Comparison of ENCODE assay signal across 8 cellular contexts in the genomic region with DNA sequence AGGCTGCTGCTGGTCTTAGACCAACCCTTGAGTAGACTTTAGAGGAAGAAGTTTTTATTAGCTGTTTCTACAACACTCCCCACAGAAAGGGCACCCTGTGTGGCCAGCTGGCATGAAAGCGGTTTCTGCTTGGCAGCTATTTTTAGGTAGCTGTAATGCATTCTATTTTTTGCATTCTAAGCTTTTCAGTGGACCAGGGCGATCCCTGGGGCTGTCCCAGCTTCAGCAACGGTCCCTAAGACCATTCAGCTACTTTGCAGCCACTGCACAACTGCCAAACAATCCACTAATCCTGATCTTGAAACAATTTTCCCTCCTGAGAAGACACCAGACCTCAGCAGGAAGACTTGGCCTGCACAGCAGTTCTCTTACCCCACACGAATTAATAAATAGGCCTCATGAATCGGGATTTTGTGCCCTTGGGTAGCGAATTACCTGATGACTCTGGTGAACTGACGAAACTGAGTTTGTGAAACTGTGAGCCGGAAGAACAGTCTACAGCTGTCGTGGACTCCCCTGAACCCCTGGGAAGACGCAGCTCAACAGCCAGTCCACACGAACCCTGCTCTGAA. TPM values are rescaled to one million over a fixed set of nuclear protein-coding genes. Genes with fewer than 3 reads are reported as not detected.
DNase-seq lines count a peak whose midpoint lies in the region; ATAC-seq and TF ChIP-seq lines count a peak whose summit lies in the region.

No MANE protein-coding gene starts in this region.

- H3K4me1 Mint-ChIP-seq in Caco-2 (ENCODE audit: low read depth, unreplicated experiment), result no peaks in the 10 kb centered on the region
- peaks cover 10% of the 10 kb centered on the region for H3K4me1 Mint-ChIP-seq in activated T-cell treated with anti-CD3 and anti-CD28 coated beads, Interleukin-2, amount 50 U/mL, for 24 hours (ENCODE audit: low read depth)

- no peak overlapping the region for H3K4me3 ChIP-seq in coronary artery
- H3K4me3 ChIP-seq in skeletal muscle tissue (ENCODE audit: low read length in 3 of 3), result peak overlapping the region; percentile 48 to 52 (median 50)
- no peak overlapping the region for H3K4me3 ChIP-seq in Caco-2 (ENCODE audit: low read depth, low read length)

- DNase-seq in C1 segment of cervical spinal cord (lab: John Stamatoyannopoulos, UW) (peak in 10 of 14 donors; percentile 9 to 62 (median 24)), coronary artery (ENCODE audit: low spot score) (no peak), Caco-2 (no peak), NCI-H1436 (lab: John Stamatoyannopoulos, UW) (no peak)
- no peak for DNase-seq in activated T-cell treated with anti-CD3 and anti-CD28 coated beads, Interleukin-2, amount 50 U/mL, for 24 hours

- no peak overlapping the region for H3K27ac Mint-ChIP-seq in Caco-2 (ENCODE audit: unreplicated experiment)
- H3K27ac Mint-ChIP-seq in activated T-cell treated with anti-CD3 and anti-CD28 coated beads, Interleukin-2, amount 50 U/mL, for 24 hours, result no peak overlapping the region

- H3K9ac ChIP-seq in skeletal muscle tissue (ENCODE audit: low read depth in 1 of 3, low read length in 3 of 3), result peak overlapping the region; percentile 69 to 84 (median 78)

- H3K27ac ChIP-seq in coronary artery (peak overlapping the region; percentile 37 to 44), skeletal muscle tissue (ENCODE audit: low read depth, low read length) (peak overlapping the region; percentile 84)

- CTCF ChIA-PET in Caco-2 (lab: Charles Lee), result no interaction called here

- POLR2A ChIA-PET in Caco-2 (lab: Charles Lee), result no interaction called here

- H3K4me1 ChIP-seq in skeletal muscle tissue (ENCODE audit: control insufficient read depth in 3 of 3, insufficient read depth in 3 of 3, low read length in 3 of 3) (peaks cover 6 to 23% (median 8%) of the 10 kb centered on the region in 3 donors), Caco-2 (no peaks in the 10 kb centered on the region)

- no peak overlapping the region for H3K4me3 Mint-ChIP-seq in Caco-2 (ENCODE audit: unreplicated experiment)
- no peak overlapping the region for H3K4me3 Mint-ChIP-seq in activated T-cell treated with anti-CD3 and anti-CD28 coated beads, Interleukin-2, amount 50 U/mL, for 24 hours

- no TSS peak for BruUV-seq in Caco-2 (replicated peaks; lab: Mats Ljungman, UMichigan)

- H3K27me3 Mint-ChIP-seq in Caco-2 (ENCODE audit: insufficient read depth, unreplicated experiment), result no peaks in the 10 kb centered on the region
- H3K27me3 Mint-ChIP-seq in activated T-cell treated with anti-CD3 and anti-CD28 coated beads, Interleukin-2, amount 50 U/mL, for 24 hours, result no peaks in the 10 kb centered on the region

- no peaks in the 10 kb centered on the region for H3K9me3 Mint-ChIP-seq in Caco-2 (ENCODE audit: unreplicated experiment)
- H3K9me3 Mint-ChIP-seq in activated T-cell treated with anti-CD3 and anti-CD28 coated beads, Interleukin-2, amount 50 U/mL, for 24 hours, result no peaks in the 10 kb centered on the region

- H3K9me3 ChIP-seq in skeletal muscle tissue (ENCODE audit: control insufficient read depth in 3 of 3, low read length in 3 of 3), result no peaks in the 10 kb centered on the region
- no peaks in the 10 kb centered on the region for H3K9me3 ChIP-seq in Caco-2

- intact Hi-C loops in Caco-2 (cut with micrococcal nuclease; ENCODE audit: unreplicated experiment), result no loop called here

- H3K27me3 ChIP-seq in skeletal muscle tissue (ENCODE audit: control insufficient read depth in 3 of 3, insufficient read depth in 3 of 3, low read length in 3 of 3), result no peaks in the 10 kb centered on the region
- H3K27me3 ChIP-seq in Caco-2 (replicated peaks; ENCODE audit: control insufficient read depth, insufficient read depth, low read length), result no peaks in the 10 kb centered on the region

- no peak for TF ChIP-seq CTCF in coronary artery (IDR thresholded peaks at IDR 0.05)
- no peak for TF ChIP-seq CTCF in Caco-2 (IDR thresholded peaks at IDR 0.05; ENCODE audit: insufficient read depth in 1 of 2, low read depth in 1 of 2, low read length in 1 of 2, severe bottlenecking in 1 of 2, unreplicated experiment in 1 of 2)

- peak; percentile 90 for ATAC-seq in GM19468 (IDR thresholded peaks at IDR 0.05; ENCODE audit: extremely low read depth, unreplicated experiment)
- peak; percentile 74 for ATAC-seq in HG03469 (IDR thresholded peaks at IDR 0.05; ENCODE audit: unreplicated experiment)

- H3K36me3 ChIP-seq in skeletal muscle tissue (ENCODE audit: control insufficient read depth in 3 of 3, insufficient read depth in 3 of 3, low read length in 3 of 3) (no peaks in the 10 kb centered on the region), Caco-2 (ENCODE audit: control insufficient read depth, insufficient read depth, low read length) (no peaks in the 10 kb centered on the region)

- no peaks in the 10 kb centered on the region for H3K36me3 Mint-ChIP-seq in Caco-2 (ENCODE audit: insufficient read depth, unreplicated experiment)
- H3K36me3 Mint-ChIP-seq in activated T-cell treated with anti-CD3 and anti-CD28 coated beads, Interleukin-2, amount 50 U/mL, for 24 hours (ENCODE audit: low read depth), result no peaks in the 10 kb centered on the region

RNA-seq across cellular contexts. Expression of gene TFRC, which starts 14.6 kb away (rescaled TPM):
- total RNA-seq in skeletal muscle tissue, result 93.4 TPM
- total RNA-seq in Caco-2 (2022), result 267 and 293 TPM in 2 replicates

Comparison
In these comparisons a context has a peak if more than half of its experiments do, and no peak if none do; other contexts are left out.
1. DNase-seq: peak in C1 segment of cervical spinal cord (10 of 14); none in coronary artery (single experiment), Caco-2 (0 of 2), NCI-H1436 (single experiment) and activated T-cell treated with anti-CD3 and anti-CD28 coated beads, Interleukin-2, amount 50 U/mL, for 24 hours (single experiment).
2. H3K4me3 ChIP-seq: peak in skeletal muscle tissue (3 of 3); none in coronary artery (single experiment) and Caco-2 (single experiment).